Comparison of ENCODE assay signal across 8 cellular contexts in genomic region chr2:226791056-226791486, GRCh38. TPM values are rescaled to one million over a fixed set of nuclear protein-coding genes. Genes with fewer than 3 reads are reported as not detected.
DNase-seq lines count a peak whose midpoint lies in the region; ATAC-seq and TF ChIP-seq lines count a peak whose summit lies in the region.

No MANE protein-coding gene starts in this region.

- H3K4me3 ChIP-seq in AG09309 (ENCODE audit: control insufficient read depth, low read depth, low read length) = peak overlapping the region; percentile 53
- H3K4me3 ChIP-seq in GM12875 (ENCODE audit: low read depth, low read length) = peak overlapping the region; percentile 54

- H3K9me3 Mint-ChIP-seq in activated naive CD4-positive, alpha-beta T cell treated with anti-CD3 and anti-CD28 coated beads, Interleukin-2, amount 50 U/mL, for 72 hours = no peaks in the 10 kb centered on the region

- no peak for DNase-seq in AG09309 (ENCODE audit: low read depth)
- DNase-seq in NCI-H2081 treated with DMSO at 0.1 percent for 48 hours (lab: John Stamatoyannopoulos, UW) = peak; percentile 59
- no peak for DNase-seq in activated naive CD4-positive, alpha-beta T cell treated with anti-CD3 and anti-CD28 coated beads, Interleukin-2, amount 50 U/mL, for 72 hours (ENCODE audit: low spot score in 2 of 2)
- peak; percentile 46 for DNase-seq in left cardiac atrium
- peak; percentile 78 for DNase-seq in pons (ENCODE audit: low spot score)
- DNase-seq in KBM-7 = no peak

- intact Hi-C loops in left cardiac atrium (cut with DNase I) = loop anchor here in 1 of 2 donors (10.0 kb wide), 2 partner anchors 126 to 236 kb away; no protein-coding TSS in a partner anchor

- TF ChIP-seq CTCF in AG09309 (IDR thresholded peaks at IDR 0.05; ENCODE audit: control insufficient read depth, insufficient read depth, low read depth, low read length, missing control alignments) (no peak), GM12875 (IDR thresholded peaks at IDR 0.05; ENCODE audit: borderline replicate concordance, insufficient read depth, low read depth, low read length) (no peak)

- H3K36me3 Mint-ChIP-seq in activated naive CD4-positive, alpha-beta T cell treated with anti-CD3 and anti-CD28 coated beads, Interleukin-2, amount 50 U/mL, for 72 hours = peaks cover 9 to 12% of the 10 kb centered on the region in 2 donors

- peak; percentile 55 for ATAC-seq in HG02759 (IDR thresholded peaks at IDR 0.05; ENCODE audit: unreplicated experiment)
- peak; percentile 67 to 73 for ATAC-seq in activated naive CD4-positive, alpha-beta T cell treated with anti-CD3 and anti-CD28 coated beads, Interleukin-2, amount 50 U/mL, for 72 hours
- ATAC-seq in left cardiac atrium = peak; percentile 44 to 58

- in situ Hi-C loops in KBM-7 (cut with MboI; ENCODE audit: low pct_unique_long_range_greater_than_20kb, low sequenced_read_pairs) = no loop called here

- peak overlapping the region; percentile 92 to 94 for H3K27ac Mint-ChIP-seq in activated naive CD4-positive, alpha-beta T cell treated with anti-CD3 and anti-CD28 coated beads, Interleukin-2, amount 50 U/mL, for 72 hours

RNA-seq across cellular contexts. Expression of gene IRS1, which starts 8.5 kb away (rescaled TPM):
- 1 to 10 TPM; 1.2 to 2.7 TPM for total RNA-seq in activated naive CD4-positive, alpha-beta T cell treated with anti-CD3 and anti-CD28 coated beads, Interleukin-2, amount 50 U/mL, for 72 hours
- total RNA-seq in left cardiac atrium = 10 to 100 TPM; 13.7 to 15.1 TPM

RNA-seq across cellular contexts. Expression of gene RHBDD1, which starts 44.8 kb away (rescaled TPM):
- total RNA-seq in activated naive CD4-positive, alpha-beta T cell treated with anti-CD3 and anti-CD28 coated beads, Interleukin-2, amount 50 U/mL, for 72 hours = 10 to 100 TPM; 35.5 to 40.4 TPM
- total RNA-seq in left cardiac atrium = 10 to 100 TPM; 35.6 to 38.1 TPM

Comparison
In these comparisons a context has a peak if more than half of its experiments do, and no peak if none do; other contexts are left out.
1. DNase-seq: peak in NCI-H2081 treated with DMSO at 0.1 percent for 48 hours (single experiment), left cardiac atrium (single experiment) and pons (single experiment); none in AG09309 (single experiment), activated naive CD4-positive, alpha-beta T cell treated with anti-CD3 and anti-CD28 coated beads, Interleukin-2, amount 50 U/mL, for 72 hours (0 of 2) and KBM-7 (single experiment).
2. RNA of gene IRS1, which starts 8.5 kb away (total RNA-seq): 13.7 to 15.1 TPM in left cardiac atrium; 1.2 to 2.7 TPM in activated naive CD4-positive, alpha-beta T cell treated with anti-CD3 and anti-CD28 coated beads, Interleukin-2, amount 50 U/mL, for 72 hours; every median in the first group is over 4 times any median in the second.
3. Peak in every context shown above with its lines, with median percentiles within 50 percentile points of each other: ATAC-seq.